Comparison of ENCODE assay signal across 1 cellular context in the genomic region with DNA sequence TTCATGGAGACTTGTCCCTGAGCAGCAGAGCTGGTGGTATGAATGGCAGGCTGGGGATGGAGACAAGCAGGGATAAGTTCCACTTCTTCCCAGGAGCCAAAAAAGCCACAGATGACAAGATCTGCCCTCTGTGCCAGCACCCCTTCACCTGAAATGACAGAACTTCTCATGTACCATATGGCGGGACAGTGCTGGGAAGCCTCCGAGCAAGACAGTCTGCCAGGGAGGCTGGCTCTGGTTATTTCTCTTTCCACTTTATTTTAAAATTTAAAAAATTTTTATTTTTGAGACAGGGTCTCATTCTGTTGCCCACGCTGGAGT.
TF ChIP-seq lines count a peak whose summit lies in the region.

No MANE protein-coding gene starts in this region.

TF ChIP-seq in HEK293, 187 proteins besides CTCF, POLR2A, EP300 and RAD21 (continued from another document):
- 0 out of 2 replicates have a peak, but pooled peaks have one; percentile 21 for TF ChIP-seq ZNF10 (tag by site-specific recombination; IDR thresholded peaks at IDR 0.05)
- 0 out of 2 replicates have a peak, but pooled peaks have one; percentile 3 for TF ChIP-seq ZNF629 (tag by site-specific recombination; IDR thresholded peaks at IDR 0.05)
- TF ChIP-seq, protein P1, sequence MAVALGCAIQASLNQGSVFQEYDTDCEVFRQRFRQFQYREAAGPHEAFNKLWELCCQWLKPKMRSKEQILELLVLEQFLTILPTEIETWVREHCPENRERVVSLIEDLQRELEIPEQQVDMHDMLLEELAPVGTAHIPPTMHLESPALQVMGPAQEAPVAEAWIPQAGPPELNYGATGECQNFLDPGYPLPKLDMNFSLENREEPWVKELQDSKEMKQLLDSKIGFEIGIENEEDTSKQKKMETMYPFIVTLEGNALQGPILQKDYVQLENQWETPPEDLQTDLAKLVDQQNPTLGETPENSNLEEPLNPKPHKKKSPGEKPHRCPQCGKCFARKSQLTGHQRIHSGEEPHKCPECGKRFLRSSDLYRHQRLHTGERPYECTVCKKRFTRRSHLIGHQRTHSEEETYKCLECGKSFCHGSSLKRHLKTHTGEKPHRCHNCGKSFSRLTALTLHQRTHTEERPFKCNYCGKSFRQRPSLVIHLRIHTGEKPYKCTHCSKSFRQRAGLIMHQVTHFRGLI (tag by site-specific recombination; IDR thresholded peaks at IDR 0.05), result no peak
